ENCODE assay signal across 18 cellular contexts in the genomic region with DNA sequence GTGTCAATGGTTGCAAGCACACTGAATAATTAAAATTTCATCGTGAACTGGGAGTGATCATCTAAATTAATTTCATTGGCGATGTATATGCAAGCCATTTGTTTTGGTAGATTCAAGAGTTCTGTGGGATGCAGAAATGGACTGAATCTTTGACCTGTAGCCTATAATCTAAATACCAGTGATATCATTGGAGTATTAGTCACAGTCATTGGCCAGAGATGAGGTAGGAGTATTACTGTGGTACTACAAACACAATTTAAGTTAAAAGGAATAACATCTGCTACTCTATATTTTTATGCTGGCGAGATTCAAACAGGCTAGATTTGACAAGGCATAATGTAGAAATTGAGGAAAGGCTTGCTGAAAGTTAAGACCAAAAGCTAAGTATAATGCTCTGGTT. TPM values are rescaled to one million over a fixed set of nuclear protein-coding genes. Genes with fewer than 3 reads are reported as not detected.
DNase-seq lines count a peak whose midpoint lies in the region; ATAC-seq and TF ChIP-seq lines count a peak whose summit lies in the region.
"Had no signal": no experiment of that assay in that cellular context is flagged by ENCODE, and none has a peak within 500 bp of the region (broad histone marks: within the 10 kb centered on the region; RNA-seq: fewer than 3 reads in every experiment).

No MANE protein-coding gene starts in this region.

- H3K9ac ChIP-seq in mesenchymal stem cell (ENCODE audit: low read length), result peak overlapping the region; percentile 34

- no peak overlapping the region for H2BK120ac ChIP-seq in mesenchymal stem cell (ENCODE audit: low read depth, low read length)

- 95 to 97% (median 97%) methylated on average over 3 of the region's 3 CpGs for WGBS in heart left ventricle, 4 donors
- 95 to 100% methylated on average over 3 of the region's 3 CpGs for WGBS in heart right ventricle, 2 donors
- WGBS in mesenchymal stem cell, result 91% methylated on average over 2 of the region's 3 CpGs

- H3K36me3 ChIP-seq in heart left ventricle, result peaks cover 0 to 4% (median 0%) of the 10 kb centered on the region in 9 donors
- H3K36me3 ChIP-seq in heart right ventricle, result no peaks in the 10 kb centered on the region
- H3K36me3 ChIP-seq in OCI-LY7 (ENCODE audit: insufficient read depth, low read length), result no peaks in the 10 kb centered on the region
- H3K36me3 ChIP-seq in mesenchymal stem cell (ENCODE audit: control insufficient read depth in 1 of 2, insufficient read depth in 2 of 2, low read depth in 1 of 2, low read length in 2 of 2), result no peaks in the 10 kb centered on the region
- peaks cover 0 to 4% (median 0%) of the 10 kb centered on the region in 3 donors for H3K36me3 ChIP-seq in tibial artery
- H3K36me3 ChIP-seq: gastrocnemius medialis, vagina had no signal

- H3K27ac ChIP-seq in heart left ventricle (peak overlapping the region in 9 of 12 donors; percentile 22 to 72 (median 33)), heart right ventricle (peak overlapping the region in 5 of 10 donors; percentile 38 to 71 (median 45)), OCI-LY7 (ENCODE audit: low read depth, low read length, poor library complexity, severe bottlenecking) (peak overlapping the region; percentile 61), mesenchymal stem cell (ENCODE audit: low read length, poor library complexity, severe bottlenecking) (no peak overlapping the region), tibial artery (peak overlapping the region; percentile 42 to 45)
- H3K27ac ChIP-seq: gastrocnemius medialis had no signal

- H3K79me1 ChIP-seq in mesenchymal stem cell (replicated peaks; ENCODE audit: low read length, poor library complexity, severe bottlenecking), result no peaks in the 10 kb centered on the region

- H3K23ac ChIP-seq in mesenchymal stem cell (ENCODE audit: low read length in 2 of 2), result no peak overlapping the region

- no peak overlapping the region for H3K4ac ChIP-seq in mesenchymal stem cell (ENCODE audit: low read depth in 1 of 2, low read length in 2 of 2)

- no peak overlapping the region for H2BK15ac ChIP-seq in mesenchymal stem cell (ENCODE audit: low read depth, poor library complexity, severe bottlenecking)

- H4K8ac ChIP-seq in mesenchymal stem cell (ENCODE audit: low read length), result no peak overlapping the region

- H3K4me2 ChIP-seq in OCI-LY7 (ENCODE audit: low read length), result no peak overlapping the region
- no peak overlapping the region for H3K4me2 ChIP-seq in mesenchymal stem cell (ENCODE audit: low read length, poor library complexity, severe bottlenecking)

- H3K79me2 ChIP-seq in OCI-LY7 (ENCODE audit: insufficient read depth, low read depth, low read length), result no peaks in the 10 kb centered on the region

- no peaks in the 10 kb centered on the region for H3K9me2 ChIP-seq in OCI-LY7 (ENCODE audit: insufficient read depth, low read length)

- no peak for TF ChIP-seq POLR2A in heart left ventricle (IDR thresholded peaks at IDR 0.05)

- ATAC-seq in heart left ventricle, result no peak
- no peak for ATAC-seq in heart right ventricle
- ATAC-seq: gastrocnemius medialis had no signal

- no peaks in the 10 kb centered on the region for H4K20me1 ChIP-seq in OCI-LY7 (ENCODE audit: insufficient read depth, low read length)

- H2AFZ ChIP-seq in OCI-LY7 (ENCODE audit: low read length), result peak overlapping the region; percentile 95; the same call in 1 of the 2 replicates
- H2AFZ ChIP-seq in mesenchymal stem cell (ENCODE audit: low read depth, low read length), result no peak overlapping the region

- H3K14ac ChIP-seq in mesenchymal stem cell (ENCODE audit: low read length in 2 of 2), result no peak overlapping the region

- intact Hi-C loops in heart left ventricle (cut with DNase I) (no loop called here), heart right ventricle (cut with DNase I) (loop anchor here in 1 of 10 donors (10.0 kb wide), 1 partner anchor 69 kb away; no protein-coding TSS in a partner anchor), OCI-LY7 (cut with micrococcal nuclease; ENCODE audit: unreplicated experiment) (loop anchor here (10.0 kb wide), 1 partner anchor 379 kb away; a partner anchor contains a TSS), tibial artery (cut with DNase I; ENCODE audit: low total_unique reads) (no loop called here)

- TF ChIP-seq CTCF in heart left ventricle (IDR thresholded peaks at IDR 0.05) (no peak), heart right ventricle (IDR thresholded peaks at IDR 0.05) (no peak), OCI-LY7 (conservative IDR thresholded peaks at IDR 0.05; ENCODE audit: low read length) (no peak), tibial artery (IDR thresholded peaks at IDR 0.05) (no peak)

- no peak overlapping the region for H4K91ac ChIP-seq in mesenchymal stem cell (ENCODE audit: low read length)

- H3K4me3 ChIP-seq in heart left ventricle (no peak overlapping the region), heart right ventricle (no peak overlapping the region), OCI-LY7 (ENCODE audit: low read depth, low read length, poor library complexity, severe bottlenecking) (no peak overlapping the region), mesenchymal stem cell (ENCODE audit: insufficient read depth in 1 of 2, low read depth in 1 of 2, low read length in 2 of 2) (no peak overlapping the region), tibial artery (no peak overlapping the region)
- H3K4me3 ChIP-seq: gastrocnemius medialis, lung, vagina had no signal

- H3K4me1 ChIP-seq in heart left ventricle (peaks cover 0 to 66% (median 38%) of the 10 kb centered on the region in 12 donors), heart right ventricle (peaks cover 6 to 69% (median 45%) of the 10 kb centered on the region in 9 donors), OCI-LY7 (ENCODE audit: insufficient read depth, low read length, poor library complexity, severe bottlenecking) (peaks cover 32% of the 10 kb centered on the region), mesenchymal stem cell (ENCODE audit: control insufficient read depth, insufficient read depth, low read depth, low read length) (no peaks in the 10 kb centered on the region), tibial artery (peaks cover 0 to 61% (median 29%) of the 10 kb centered on the region in 4 donors)

- no peak overlapping the region for H2BK12ac ChIP-seq in mesenchymal stem cell (ENCODE audit: low read length in 2 of 2)

- POLR2A ChIA-PET in OCI-LY7 (lab: Charles Lee), result interaction anchor here (0.9 to 1.9 kb wide), 5 partner anchors 9 to 16 kb away, joined by 3 to 16 read pairs (median 6); a partner anchor contains a TSS

- H3K18ac ChIP-seq in mesenchymal stem cell (ENCODE audit: low read depth in 1 of 2, low read length in 2 of 2), result no peak overlapping the region

- H2BK5ac ChIP-seq in mesenchymal stem cell (ENCODE audit: low read depth, low read length, poor library complexity, severe bottlenecking), result no peak overlapping the region

- DNase-seq in heart left ventricle, result no peak
- no peak for DNase-seq in heart right ventricle
- no peak for DNase-seq in OCI-LY7 (ENCODE audit: low spot score)
- no peak for DNase-seq in mesenchymal stem cell
- no peak for DNase-seq in tibial artery
- no peak for DNase-seq in hepatic stellate cell (ENCODE audit: low spot score)
- no peak for DNase-seq in LoVo (ENCODE audit: low spot score)
- no peak for DNase-seq in activated CD8-positive, alpha-beta memory T cell treated with anti-CD3 and anti-CD28 coated beads for 24 hours
- DNase-seq: activated CD4-positive, alpha-beta T cell treated with anti-CD3 and anti-CD28 coated beads, Interleukin-2, amount 50 U/mL, for 4 hours; activated gamma-delta T cell treated with Interleukin-2 at 50 U/mL for 16 hours; effector CD8-positive, alpha-beta T cell; gastrocnemius medialis; H9; kidney; NCI-H524; stimulated activated CD4-positive, alpha-beta T cell treated with anti-CD3 and anti-CD28 coated beads, Interleukin-15, amount 100 ng/mL, for 24 hours had no signal

- H3K9me3 ChIP-seq in heart left ventricle (no peaks in the 10 kb centered on the region), heart right ventricle (no peaks in the 10 kb centered on the region), OCI-LY7 (ENCODE audit: low read length) (no peaks in the 10 kb centered on the region), mesenchymal stem cell (ENCODE audit: control insufficient read depth, low read length) (no peaks in the 10 kb centered on the region), tibial artery (no peaks in the 10 kb centered on the region)
- H3K9me3 ChIP-seq: gastrocnemius medialis, vagina had no signal

- BruUV-seq in OCI-LY7 (replicated peaks; lab: Mats Ljungman, UMichigan), result no TSS peak

- no peak overlapping the region for H2AK5ac ChIP-seq in mesenchymal stem cell (ENCODE audit: low read length, severe bottlenecking)

- CTCF ChIA-PET in OCI-LY7 (lab: Charles Lee; ENCODE audit: unreplicated experiment), result interaction anchor here (0.7 kb wide), 1 partner anchor 11 kb away, joined by 3 read pairs; no protein-coding TSS in a partner anchor

- H3K27me3 ChIP-seq in heart left ventricle (no peaks in the 10 kb centered on the region), heart right ventricle (no peaks in the 10 kb centered on the region), mesenchymal stem cell (ENCODE audit: control insufficient read depth in 1 of 2, insufficient read depth in 1 of 2, low read length in 2 of 2) (no peaks in the 10 kb centered on the region), tibial artery (no peaks in the 10 kb centered on the region)
- H3K27me3 ChIP-seq: gastrocnemius medialis, vagina had no signal

RNA-seq across cellular contexts. Expression of a gene that starts 14.0 kb away (rescaled TPM):
- 100 to 1,000 TPM; 108 to 237 (median 168) TPM for total RNA-seq in heart left ventricle
- 10 to 100 TPM; 21.6 to 43.7 TPM for polyA plus RNA-seq in heart left ventricle
- total RNA-seq in heart right ventricle, result 100 to 1,000 TPM; 111 to 268 (median 241) TPM
- polyA plus RNA-seq in heart right ventricle, result 10 to 100 TPM; 24.9 to 31.3 TPM
- total RNA-seq in OCI-LY7 (2014; rRNA removed; shearing (Covaris generic)), result 3.0 and 7.1 TPM in 2 replicates
- 6.2 and 7.0 TPM in 2 replicates for total RNA-seq in OCI-LY7 (2022)
- 6.9 TPM for polyA plus RNA-seq in mesenchymal stem cell (2013, experiment 1 of 2)
- polyA plus RNA-seq in mesenchymal stem cell (2013, experiment 2 of 2), result 5.3 TPM

Comparison
In these comparisons a context has a peak if more than half of its experiments do, and no peak if none do; other contexts are left out.
1. RNA of a gene that starts 14.0 kb away (total RNA-seq): 111 to 268 TPM in heart right ventricle and 108 to 237 TPM in heart left ventricle; 3.0 to 7.1 TPM in OCI-LY7; every median in the first group is over 10 times any median in the second.